Comparison of ENCODE assay signal across 8 cellular contexts in genomic region chr2:95207111-95207961, GRCh38. TPM values are rescaled to one million over a fixed set of nuclear protein-coding genes. Genes with fewer than 3 reads are reported as not detected.
DNase-seq lines count a peak whose midpoint lies in the region; ATAC-seq, FAIRE-seq and TF ChIP-seq lines count a peak whose summit lies in the region.

Gene ZNF892 (plus strand): TSS chr2:95207521. CDS start chr2:95207816, 295 bp downstream.

- no peaks in the 10 kb centered on the region for H3K4me1 ChIP-seq in astrocyte (ENCODE audit: insufficient read depth, low read length)
- H3K4me1 ChIP-seq in hepatocyte (ENCODE audit: insufficient read depth): peaks cover 10% of the 10 kb centered on the region

- H2AFZ ChIP-seq in astrocyte (ENCODE audit: low read depth, low read length) (peak within 1 kb of the TSS; percentile 95), hepatocyte (peak within 1 kb of the TSS; percentile 77)

- TF ChIP-seq CTCF in GM13976 (IDR thresholded peaks at IDR 0.05; ENCODE audit: borderline replicate concordance, control extremely low read depth, extremely low read depth, insufficient read depth, missing control alignments) (peak; percentile 75), astrocyte (IDR thresholded peaks at IDR 0.05; ENCODE audit: insufficient read depth, low read depth, low read length) (no peak), hepatocyte (IDR thresholded peaks at IDR 0.05; ENCODE audit: poor library complexity) (peak; percentile 54)

- H3K9me3 ChIP-seq in astrocyte (ENCODE audit: insufficient read depth, low read depth, low read length) (peaks cover 16% of the 10 kb centered on the region), hepatocyte (ENCODE audit: low read depth) (peaks cover 4% of the 10 kb centered on the region)

- peak; percentile 95 for ATAC-seq in HG02763 (IDR thresholded peaks at IDR 0.05; ENCODE audit: unreplicated experiment)

- peaks cover 7% of the 10 kb centered on the region for H3K4me1 Mint-ChIP-seq in T-helper 2 cell treated with Interferon-gamma antibody and Interleukin-4, amounts not matched to agents 5 μg/mL and 100 μg/mL, for 36 hours (ENCODE audit: low read depth)
- peaks cover 4% of the 10 kb centered on the region for H3K4me1 Mint-ChIP-seq in astrocyte (ENCODE audit: low read depth, unreplicated experiment)

- peaks cover 31% of the 10 kb centered on the region for H3K9me3 Mint-ChIP-seq in T-helper 2 cell treated with Interferon-gamma antibody and Interleukin-4, amounts not matched to agents 5 μg/mL and 100 μg/mL, for 36 hours
- H3K9me3 Mint-ChIP-seq in astrocyte (ENCODE audit: unreplicated experiment): peaks cover 40% of the 10 kb centered on the region

- H3K27ac Mint-ChIP-seq in T-helper 2 cell treated with Interferon-gamma antibody and Interleukin-4, amounts not matched to agents 5 μg/mL and 100 μg/mL, for 36 hours: peak within 1 kb of the TSS; percentile 71
- peak within 1 kb of the TSS; percentile 78 for H3K27ac Mint-ChIP-seq in astrocyte (ENCODE audit: unreplicated experiment)

- no peaks in the 10 kb centered on the region for H4K20me1 ChIP-seq in astrocyte (ENCODE audit: insufficient read depth, low read length)
- H4K20me1 ChIP-seq in hepatocyte (ENCODE audit: insufficient read depth, poor library complexity, severe bottlenecking): no peaks in the 10 kb centered on the region

- H3K4me3 Mint-ChIP-seq in T-helper 2 cell treated with Interferon-gamma antibody and Interleukin-4, amounts not matched to agents 5 μg/mL and 100 μg/mL, for 36 hours: peak within 1 kb of the TSS; percentile 93
- H3K4me3 Mint-ChIP-seq in astrocyte (ENCODE audit: unreplicated experiment): peak within 1 kb of the TSS; percentile 95

- DNase-seq in GM13976 (ENCODE audit: low spot score): peak; percentile 96
- DNase-seq in NCI-H1417 treated with DMSO at 0.1 percent for 48 hours (lab: John Stamatoyannopoulos, UW): peak; percentile 84
- DNase-seq in T-helper 2 cell treated with Interferon-gamma antibody and Interleukin-4, amounts not matched to agents 5 μg/mL and 100 μg/mL, for 36 hours (ENCODE audit: low spot score): peak; percentile 83
- peak; percentile 83 for DNase-seq in astrocyte (ENCODE audit: low read depth)
- peak; percentile 95 for DNase-seq in hepatocyte (ENCODE audit: low spot score)
- peak; percentile 80 for DNase-seq in renal cortical epithelial cell (ENCODE audit: low read depth)
- no peak for DNase-seq in A172 (ENCODE audit: low spot score)

- peak within 1 kb of the TSS; percentile 80 for H3K9ac ChIP-seq in astrocyte (ENCODE audit: low read length)

- H3K27ac ChIP-seq in astrocyte (ENCODE audit: low read depth, low read length) (peak within 1 kb of the TSS; percentile 48), hepatocyte (peak within 1 kb of the TSS; percentile 38)

- in situ Hi-C loops in GM13976 (cut with MboI; ENCODE audit: low sequenced_read_pairs, unreplicated experiment): no loop called here

- no peaks in the 10 kb centered on the region for H3K27me3 ChIP-seq in astrocyte (ENCODE audit: insufficient read depth, low read length)
- H3K27me3 ChIP-seq in hepatocyte: no peaks in the 10 kb centered on the region

- peak within 1 kb of the TSS; percentile 74 for H3K4me3 ChIP-seq in astrocyte (ENCODE audit: insufficient read depth, low read depth, low read length)
- H3K4me3 ChIP-seq in hepatocyte: peak within 1 kb of the TSS; percentile 64

- H3K4me2 ChIP-seq in astrocyte (ENCODE audit: low read length): peak within 1 kb of the TSS; percentile 91
- peak within 1 kb of the TSS; percentile 82 for H3K4me2 ChIP-seq in hepatocyte

- H3K79me2 ChIP-seq in astrocyte (ENCODE audit: insufficient read depth, low read length) (no peaks in the 10 kb centered on the region), hepatocyte (peaks cover 11% of the 10 kb centered on the region)

- peaks cover 36% of the 10 kb centered on the region for H3K36me3 Mint-ChIP-seq in T-helper 2 cell treated with Interferon-gamma antibody and Interleukin-4, amounts not matched to agents 5 μg/mL and 100 μg/mL, for 36 hours (ENCODE audit: low read depth)
- peaks cover 42% of the 10 kb centered on the region for H3K36me3 Mint-ChIP-seq in astrocyte (ENCODE audit: low read depth, unreplicated experiment)

- no peaks in the 10 kb centered on the region for H3K27me3 Mint-ChIP-seq in T-helper 2 cell treated with Interferon-gamma antibody and Interleukin-4, amounts not matched to agents 5 μg/mL and 100 μg/mL, for 36 hours (ENCODE audit: low read depth)
- H3K27me3 Mint-ChIP-seq in astrocyte (ENCODE audit: low read depth, unreplicated experiment): no peaks in the 10 kb centered on the region

- H3K9me2 ChIP-seq in hepatocyte (replicated peaks; ENCODE audit: insufficient read depth): no peaks in the 10 kb centered on the region

- no peak for FAIRE-seq in astrocyte (lab: Jason Lieb, UNC)

- H3K36me3 ChIP-seq in astrocyte (ENCODE audit: insufficient read depth, low read length) (peaks cover 10% of the 10 kb centered on the region), hepatocyte (replicated peaks; ENCODE audit: insufficient read depth, low read depth) (no peaks in the 10 kb centered on the region)

- WGBS in hepatocyte (ENCODE audit: low lambda C conversion rate, missing lambda C conversion rate): under 1% methylated on average over 60 of the region's 74 CpGs

RNA-seq across cellular contexts. Expression of gene ZNF892, which starts in this region (rescaled TPM):
- total RNA-seq in astrocyte: 4.8 and 5.9 TPM in 2 replicates
- total RNA-seq in hepatocyte: 3.1 and 3.7 TPM in 2 replicates
- polyA plus RNA-seq in hepatocyte: 0.13 and 0.66 TPM in 2 replicates
- 6.9 and 16.7 TPM in 2 replicates for total RNA-seq in renal cortical epithelial cell
- total RNA-seq in A172 (2014; rRNA removed; shearing (Covaris generic)): 0.41 TPM in 1 of 2 replicates, not detected in the other
